1 cellular context compared by ENCODE assay signal in genomic region chr11:44005076-44005800, GRCh38.
TF ChIP-seq lines count a peak whose summit lies in the region.

No MANE protein-coding gene starts in this region.

TF ChIP-seq in HepG2, 621 proteins besides CTCF, POLR2A, EP300 and RAD21 (continued from another document):
- TF ChIP-seq BRCA1 (CRISPR knock-in tag; IDR thresholded peaks at IDR 0.05) (no peak), JUNB (CRISPR knock-in tag; IDR thresholded peaks at IDR 0.05; ENCODE audit: borderline replicate concordance) (no peak), PRDM4 (CRISPR knock-in tag; IDR thresholded peaks at IDR 0.05; ENCODE audit: borderline replicate concordance) (no peak), GRHL1 (CRISPR knock-in tag; conservative IDR thresholded peaks at IDR 0.05) (no peak), ZNF383 (CRISPR knock-in tag; IDR thresholded peaks at IDR 0.05; ENCODE audit: borderline replicate concordance) (no peak), DMTF1 (CRISPR knock-in tag; IDR thresholded peaks at IDR 0.05) (no peak), ZBTB2 (CRISPR knock-in tag; IDR thresholded peaks at IDR 0.05; ENCODE audit: low read depth) (no peak), ATRX (CRISPR knock-in tag; IDR thresholded peaks at IDR 0.05; ENCODE audit: borderline replicate concordance) (no peak), ZNF280D (CRISPR knock-in tag; IDR thresholded peaks at IDR 0.05) (no peak)
